Comparison of ENCODE assay signal across 12 cellular contexts in the genomic region with DNA sequence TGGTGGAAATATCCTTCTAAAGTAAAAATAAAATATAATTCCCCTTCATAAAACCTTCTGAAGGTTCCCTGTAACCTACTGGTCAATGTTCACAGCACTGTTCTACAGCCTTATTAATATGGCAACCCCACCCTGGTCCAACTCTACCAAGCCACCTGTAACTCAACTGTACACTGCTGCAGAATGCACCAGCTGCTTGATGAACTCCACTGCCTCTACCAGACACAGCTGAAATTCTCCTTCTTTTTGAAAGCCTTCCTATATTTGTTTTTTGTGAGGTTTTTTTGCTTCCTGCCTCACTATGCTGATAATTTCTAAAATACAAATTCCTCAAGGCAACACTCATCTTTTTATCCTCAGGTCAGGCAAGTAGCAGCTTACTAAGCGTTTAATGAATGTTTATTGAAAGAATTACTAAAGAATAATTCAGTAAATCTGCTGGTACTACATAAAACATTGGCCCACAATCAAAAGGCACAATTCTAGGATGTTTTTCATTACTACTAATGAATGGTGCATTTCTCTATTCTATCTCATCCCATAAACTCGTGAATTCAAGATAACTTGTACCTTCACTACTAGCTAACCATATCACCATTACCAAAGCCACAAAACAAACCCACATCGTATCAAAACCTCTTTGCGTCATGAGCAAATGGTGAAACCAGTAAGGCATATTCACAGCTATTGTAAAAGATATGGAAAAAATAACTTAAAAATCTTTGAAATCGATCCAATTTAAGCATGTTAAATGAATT. TPM values are rescaled to one million over a fixed set of nuclear protein-coding genes. Genes with fewer than 3 reads are reported as not detected.
DNase-seq lines count a peak whose midpoint lies in the region; ATAC-seq, FAIRE-seq and TF ChIP-seq lines count a peak whose summit lies in the region.
"Had no signal": no experiment of that assay in that cellular context is flagged by ENCODE, and none has a peak within 500 bp of the region (broad histone marks: within the 10 kb centered on the region; RNA-seq: fewer than 3 reads in every experiment).

No MANE protein-coding gene starts in this region.

- 100% methylated on average over 1 of the region's 5 CpGs; no CpG with 5 or more reads in 1 of the 2 donors for WGBS in neuronal stem cell (ENCODE audit: extremely low coverage in 2 of 2, insufficient read length in 2 of 2, insufficient replicate concordance in 1 of 2), 2 donors

- ATAC-seq in HCT116 = no peak
- ATAC-seq in gastrocnemius medialis = no peak

- no peaks in the 10 kb centered on the region for H3K9me3 Mint-ChIP-seq in activated T-helper 1 cell treated with anti-CD3 and anti-CD28 coated beads, Interleukin-12 subunit alpha, Interleukin-12 subunit beta, Interleukin-2, Interleukin-4 antibody, amounts not matched to agents 30 ng/mL and 10 ng/mL and 1 ng/mL, durations not matched to agents 14 hours and 24 hours and 36 hours

- no peak overlapping the region for H3K18ac ChIP-seq in neuronal stem cell (ENCODE audit: low read length)

- H3K36me3 ChIP-seq in BLaER1 (peaks cover 4% of the 10 kb centered on the region; the same call in 1 of the 2 replicates), HCT116 (ENCODE audit: control insufficient read depth in 1 of 2, insufficient read depth in 2 of 2, low read length in 2 of 2) (no peaks in the 10 kb centered on the region; a peak in 1 of 4 replicates), gastrocnemius medialis (no peaks in the 10 kb centered on the region), neuronal stem cell (replicated peaks in 1 of 2; ENCODE audit: control insufficient read depth in 2 of 2, insufficient read depth in 2 of 2, low read length in 2 of 2) (peaks cover 0 to 6% of the 10 kb centered on the region in 2 donors)
- H3K36me3 ChIP-seq: cardiac muscle cell had no signal

- CTCF ChIA-PET in HCT116 (lab: Charles Lee) = interaction anchor here (1.9 kb wide), 1 partner anchor 67 kb away, joined by 5 read pairs; no protein-coding TSS in a partner anchor

- in situ Hi-C loops in gastrocnemius medialis (cut with MboI; ENCODE audit: low sequenced_read_pairs in 4 of 4) = loop anchor here in 1 of 4 donors (25.0 kb wide), 1 partner anchor 574 kb away; the partner anchor contains the start of gene C1orf52

- TF ChIP-seq CTCF in HCT116 (IDR thresholded peaks at IDR 0.05 in 2 of 3, conservative IDR thresholded peaks at IDR 0.05 in 1 of 3; ENCODE audit: borderline replicate concordance in 1 of 3, insufficient read depth in 1 of 3, low read depth in 2 of 3, low read length in 2 of 3) (no peak), gastrocnemius medialis (IDR thresholded peaks at IDR 0.05 in 4 of 5, conservative IDR thresholded peaks at IDR 0.05 in 1 of 5) (no peak)

- peaks cover 69% of the 10 kb centered on the region for H3K79me2 ChIP-seq in HCT116 (ENCODE audit: insufficient read depth, low read length)

- peaks cover 49% of the 10 kb centered on the region for H3K4me1 Mint-ChIP-seq in activated T-helper 1 cell treated with anti-CD3 and anti-CD28 coated beads, Interleukin-12 subunit alpha, Interleukin-12 subunit beta, Interleukin-2, Interleukin-4 antibody, amounts not matched to agents 30 ng/mL and 10 ng/mL and 1 ng/mL, durations not matched to agents 14 hours and 24 hours and 36 hours (ENCODE audit: low read depth)

- FAIRE-seq in islet of Langerhans (lab: Jason Lieb, UNC) = peak; percentile 17

- BruUV-seq in HCT116 (replicated peaks; lab: Mats Ljungman, UMichigan) = no TSS peak

- H3K14ac ChIP-seq in neuronal stem cell (ENCODE audit: low read length) = no peak overlapping the region

- H3K4ac ChIP-seq in neuronal stem cell (ENCODE audit: low read length) = no peak overlapping the region

- H2AFZ ChIP-seq in HCT116 (ENCODE audit: low read depth, low read length, poor library complexity, severe bottlenecking) (no peak overlapping the region), neuronal stem cell (ENCODE audit: low read length) (no peak overlapping the region)

- H3K4me2 ChIP-seq in BLaER1 (0 out of 2 replicates have a peak overlapping the region, but pooled peaks have one; percentile 4), HCT116 (ENCODE audit: low read length) (peak overlapping the region; percentile 85; the same call in 1 of the 2 replicates), neuronal stem cell (ENCODE audit: insufficient read depth, low read length, poor library complexity, severe bottlenecking) (no peak overlapping the region)

- H3K27me3 Mint-ChIP-seq in activated T-helper 1 cell treated with anti-CD3 and anti-CD28 coated beads, Interleukin-12 subunit alpha, Interleukin-12 subunit beta, Interleukin-2, Interleukin-4 antibody, amounts not matched to agents 30 ng/mL and 10 ng/mL and 1 ng/mL, durations not matched to agents 14 hours and 24 hours and 36 hours (ENCODE audit: insufficient read depth) = no peaks in the 10 kb centered on the region

- no peak overlapping the region for H2BK15ac ChIP-seq in neuronal stem cell (ENCODE audit: low read length)

- H3K4me3 Mint-ChIP-seq in activated T-helper 1 cell treated with anti-CD3 and anti-CD28 coated beads, Interleukin-12 subunit alpha, Interleukin-12 subunit beta, Interleukin-2, Interleukin-4 antibody, amounts not matched to agents 30 ng/mL and 10 ng/mL and 1 ng/mL, durations not matched to agents 14 hours and 24 hours and 36 hours = peak overlapping the region; percentile 32

- no peak overlapping the region for H3K4me3 ChIP-seq in BLaER1
- H3K4me3 ChIP-seq in HCT116 (replicated peaks in 1 of 2; ENCODE audit: low read depth in 1 of 2, low read length in 2 of 2) = no peak overlapping the region
- H3K4me3 ChIP-seq in gastrocnemius medialis = no peak overlapping the region
- H3K4me3 ChIP-seq in neuronal stem cell (ENCODE audit: low read length in 2 of 2) = no peak overlapping the region

- no peak for TF ChIP-seq RAD21 in HCT116 (IDR thresholded peaks at IDR 0.05; ENCODE audit: low read depth)

- H4K20me1 ChIP-seq in BLaER1 (peaks cover 20% of the 10 kb centered on the region; the same call in 1 of the 2 replicates), HCT116 (ENCODE audit: insufficient read depth) (no peaks in the 10 kb centered on the region)

- no peak overlapping the region for H2BK120ac ChIP-seq in neuronal stem cell (ENCODE audit: low read depth, low read length)

- H2BK5ac ChIP-seq in neuronal stem cell (ENCODE audit: low read length) = no peak overlapping the region

- H3K9me2 ChIP-seq in HCT116 (ENCODE audit: insufficient read depth) = no peaks in the 10 kb centered on the region

- H4K91ac ChIP-seq in neuronal stem cell (ENCODE audit: low read depth, low read length, poor library complexity) = no peak overlapping the region

- H2BK12ac ChIP-seq in neuronal stem cell (ENCODE audit: low read length) = no peak overlapping the region

- RAD21 ChIA-PET in HCT116 (lab: Charles Lee; ENCODE audit: low non-redundant PET in 1 of 2, low total read pairs in 2 of 2, uncharacterized antibody in 2 of 2, unreplicated experiment in 2 of 2) = no interaction called here

- no peak for DNase-seq in HCT116 (ENCODE audit: low read depth, low spot score)
- no peak for DNase-seq in activated T-helper 1 cell treated with anti-CD3 and anti-CD28 coated beads, Interleukin-12 subunit alpha, Interleukin-12 subunit beta, Interleukin-2, Interleukin-4 antibody, amounts not matched to agents 30 ng/mL and 10 ng/mL and 1 ng/mL, durations not matched to agents 14 hours and 24 hours and 36 hours (ENCODE audit: low spot score)
- DNase-seq in gastrocnemius medialis = no peak
- no peak for DNase-seq in NCI-H1436 (lab: John Stamatoyannopoulos, UW)
- DNase-seq in superior temporal gyrus (ENCODE audit: extremely low spot score) = no peak
- no peak for DNase-seq in neuronal stem cell (ENCODE audit: low spot score)
- DNase-seq: activated CD4-positive, CD25-positive, alpha-beta regulatory T cell; substantia nigra had no signal

- no peaks in the 10 kb centered on the region for H3K27me3 ChIP-seq in BLaER1
- H3K27me3 ChIP-seq in HCT116 (ENCODE audit: insufficient read depth, low read length) = no peaks in the 10 kb centered on the region
- H3K27me3 ChIP-seq in gastrocnemius medialis = no peaks in the 10 kb centered on the region
- H3K27me3 ChIP-seq in neuronal stem cell (ENCODE audit: control insufficient read depth in 3 of 3, insufficient read depth in 3 of 3, low read depth in 1 of 3, low read length in 3 of 3) = no peaks in the 10 kb centered on the region
- H3K27me3 ChIP-seq: cardiac muscle cell had no signal

- no peak overlapping the region for H3K9ac ChIP-seq in BLaER1
- H3K9ac ChIP-seq in HCT116 (ENCODE audit: low read length) = no peak overlapping the region
- H3K9ac ChIP-seq in neuronal stem cell (ENCODE audit: low read depth, low read length, poor library complexity) = no peak overlapping the region

- TF ChIP-seq POLR2A in HCT116 (IDR thresholded peaks at IDR 0.05; ENCODE audit: borderline replicate concordance, extremely low read depth, insufficient read depth, insufficient read length) (no peak), gastrocnemius medialis (IDR thresholded peaks at IDR 0.05) (no peak)

- H3K9me3 ChIP-seq in BLaER1 = no peaks in the 10 kb centered on the region
- no peaks in the 10 kb centered on the region for H3K9me3 ChIP-seq in HCT116 (ENCODE audit: control insufficient read depth in 1 of 2, insufficient read depth in 1 of 2, low read depth in 1 of 2, low read length in 2 of 2)
- no peaks in the 10 kb centered on the region for H3K9me3 ChIP-seq in gastrocnemius medialis
- no peaks in the 10 kb centered on the region for H3K9me3 ChIP-seq in neuronal stem cell (replicated peaks in 1 of 2; ENCODE audit: control insufficient read depth in 2 of 2, insufficient read depth in 1 of 2, low read depth in 1 of 2, low read length in 2 of 2)

- no peak overlapping the region for H2AK5ac ChIP-seq in neuronal stem cell (ENCODE audit: low read depth, low read length)

- POLR2A ChIA-PET in HCT116 (lab: Charles Lee) = no interaction called here

- H3K27ac ChIP-seq in BLaER1 = no peak overlapping the region
- H3K27ac ChIP-seq in HCT116 (ENCODE audit: low read depth, low read length) = no peak overlapping the region
- no peak overlapping the region for H3K27ac ChIP-seq in gastrocnemius medialis
- H3K27ac ChIP-seq in neuronal stem cell (replicated peaks; ENCODE audit: low read length) = no peak overlapping the region
- H3K27ac ChIP-seq: epithelial cell of prostate had no signal

- peaks cover 41% of the 10 kb centered on the region for H3K4me1 ChIP-seq in BLaER1
- H3K4me1 ChIP-seq in HCT116 (ENCODE audit: control insufficient read depth in 1 of 2, insufficient read depth in 2 of 2, low read length in 2 of 2) = peaks cover 7 to 19% of the 10 kb centered on the region in 2 experiments
- H3K4me1 ChIP-seq in gastrocnemius medialis = peaks cover 4 to 17% of the 10 kb centered on the region in 2 donors
- H3K4me1 ChIP-seq in neuronal stem cell (ENCODE audit: control insufficient read depth in 2 of 2, insufficient read depth in 1 of 2, low read depth in 1 of 2, low read length in 2 of 2) = peaks cover 0 to 4% of the 10 kb centered on the region in 2 donors

- no peak overlapping the region for H3K23ac ChIP-seq in neuronal stem cell (ENCODE audit: low read depth, low read length, poor library complexity)

- H3K27ac Mint-ChIP-seq in activated T-helper 1 cell treated with anti-CD3 and anti-CD28 coated beads, Interleukin-12 subunit alpha, Interleukin-12 subunit beta, Interleukin-2, Interleukin-4 antibody, amounts not matched to agents 30 ng/mL and 10 ng/mL and 1 ng/mL, durations not matched to agents 14 hours and 24 hours and 36 hours = no peak overlapping the region

- H3K36me3 Mint-ChIP-seq in activated T-helper 1 cell treated with anti-CD3 and anti-CD28 coated beads, Interleukin-12 subunit alpha, Interleukin-12 subunit beta, Interleukin-2, Interleukin-4 antibody, amounts not matched to agents 30 ng/mL and 10 ng/mL and 1 ng/mL, durations not matched to agents 14 hours and 24 hours and 36 hours (ENCODE audit: low read depth) = peaks cover 4% of the 10 kb centered on the region

- no peaks in the 10 kb centered on the region for H3K79me1 ChIP-seq in neuronal stem cell (ENCODE audit: low read depth, low read length)

- intact Hi-C loops in HCT116 (cut with micrococcal nuclease) = no loop called here
- intact Hi-C loops in activated T-helper 1 cell treated with anti-CD3 and anti-CD28 coated beads, Interleukin-12 subunit alpha, Interleukin-12 subunit beta, Interleukin-2, Interleukin-4 antibody, amounts not matched to agents 30 ng/mL and 10 ng/mL and 1 ng/mL, durations not matched to agents 14 hours and 24 hours and 36 hours (cut with micrococcal nuclease) = no loop called here
- intact Hi-C loops in gastrocnemius medialis (cut with DNase I; ENCODE audit: low total_unique reads) = no loop called here

- H4K8ac ChIP-seq in neuronal stem cell (ENCODE audit: low read depth, low read length) = no peak overlapping the region

RNA-seq across cellular contexts. Expression of gene SSX2IP, which starts 2.4 kb away (rescaled TPM):
- total RNA-seq in HCT116 (2021; ENCODE audit: unreplicated experiment) = 51.5 TPM
- 7.4 and 13.5 TPM in 2 replicates for polyA plus RNA-seq in HCT116 (2012)
- total RNA-seq in activated T-helper 1 cell treated with anti-CD3 and anti-CD28 coated beads, Interleukin-12 subunit alpha, Interleukin-12 subunit beta, Interleukin-2, Interleukin-4 antibody, amounts not matched to agents 30 ng/mL and 10 ng/mL and 1 ng/mL, durations not matched to agents 14 hours and 24 hours and 36 hours = 11.1 and 15.0 TPM in 2 replicates
- total RNA-seq in gastrocnemius medialis = 1 to 10 TPM; 3.5 to 7.0 (median 4.7) TPM
- polyA plus RNA-seq in neuronal stem cell (2013, experiment 1 of 2) = 11.3 TPM
- 11.8 TPM for polyA plus RNA-seq in neuronal stem cell (2013, experiment 2 of 2)
